8 cellular contexts compared by ENCODE assay signal in genomic region chr10:73873163-73873842, GRCh38. TPM values are rescaled to one million over a fixed set of nuclear protein-coding genes. Genes with fewer than 3 reads are reported as not detected.
DNase-seq lines count a peak whose midpoint lies in the region; ATAC-seq and TF ChIP-seq lines count a peak whose summit lies in the region.

No MANE protein-coding gene starts in this region.

- H3K36me3 ChIP-seq in DND-41 (ENCODE audit: insufficient read depth, low read length) (peaks cover 40% of the 10 kb centered on the region), Panc1 (ENCODE audit: control insufficient read depth, insufficient read depth, low read length) (peaks cover 2% of the 10 kb centered on the region; the same call in 1 of the 2 replicates), esophagus (ENCODE audit: control insufficient read depth in 2 of 2, insufficient read depth in 2 of 2, low read length in 1 of 2) (peaks cover 9 to 19% of the 10 kb centered on the region in 2 donors), parathyroid adenoma (ENCODE audit: control insufficient read depth, insufficient read depth, low read length) (no peaks in the 10 kb centered on the region)

- H3K27ac ChIP-seq in DND-41 (ENCODE audit: low read length) (no peak overlapping the region), Panc1 (ENCODE audit: low read length) (peak overlapping the region; percentile 35; the same call in 1 of the 2 replicates), esophagus (ENCODE audit: low read depth in 2 of 2, low read length in 1 of 2) (peak overlapping the region; percentile 66 to 67), parathyroid adenoma (no peak overlapping the region)

- H3K4me1 ChIP-seq in DND-41 (ENCODE audit: insufficient read depth, low read length) (peaks cover 38% of the 10 kb centered on the region), Panc1 (ENCODE audit: control insufficient read depth, insufficient read depth, low read length) (peaks cover 27% of the 10 kb centered on the region), esophagus (ENCODE audit: control insufficient read depth in 2 of 2, insufficient read depth in 2 of 2, low read length in 1 of 2) (peaks cover 3 to 30% of the 10 kb centered on the region in 2 donors), parathyroid adenoma (no peaks in the 10 kb centered on the region)

- H3K9me3 ChIP-seq in DND-41 (ENCODE audit: insufficient read depth, low read length, severe bottlenecking) (no peaks in the 10 kb centered on the region), Panc1 (ENCODE audit: control insufficient read depth, insufficient read depth, low read depth, low read length) (no peaks in the 10 kb centered on the region), esophagus (ENCODE audit: control insufficient read depth in 2 of 2, insufficient read depth in 1 of 2, low read depth in 1 of 2, low read length in 1 of 2) (no peaks in the 10 kb centered on the region), parathyroid adenoma (ENCODE audit: control insufficient read depth, low read length) (no peaks in the 10 kb centered on the region)

- 28 to 29% methylated on average over 29 to 32 of the region's 32 CpGs for WGBS in esophagus, 2 donors

- H2AFZ ChIP-seq in DND-41 (ENCODE audit: low read depth, low read length) (no peak overlapping the region), parathyroid adenoma (no peak overlapping the region)

- peaks cover 44% of the 10 kb centered on the region for H3K79me2 ChIP-seq in DND-41 (ENCODE audit: insufficient read depth, low read length)
- H3K79me2 ChIP-seq in parathyroid adenoma, result no peaks in the 10 kb centered on the region

- H3K4me2 ChIP-seq in DND-41 (ENCODE audit: insufficient read depth, low read length), result peak overlapping the region; percentile 68
- peak overlapping the region; percentile 26 for H3K4me2 ChIP-seq in parathyroid adenoma (ENCODE audit: low read length)

- H3K4me3 ChIP-seq in DND-41 (ENCODE audit: low read depth in 1 of 2, low read length in 2 of 2), result peak overlapping the region; percentile 18 to 80; a peak in 3 of 4 replicates
- peak overlapping the region; percentile 48 to 56 for H3K4me3 ChIP-seq in Panc1 (ENCODE audit: low read depth in 2 of 2, low read length in 2 of 2)
- peak overlapping the region; percentile 42 to 99 for H3K4me3 ChIP-seq in esophagus (ENCODE audit: low read depth in 1 of 2, low read length in 2 of 2)
- no peak overlapping the region for H3K4me3 ChIP-seq in parathyroid adenoma (ENCODE audit: low read depth, low read length)

- BruUV-seq in Panc1 (replicated peaks; lab: Mats Ljungman, UMichigan), result no TSS peak

- DNase-seq in DND-41, result no peak
- DNase-seq in Panc1 (ENCODE audit: low read depth, low spot score), result no peak
- DNase-seq in anterior cingulate cortex (lab: John Stamatoyannopoulos, UW), result no peak
- DNase-seq in NCI-H2196 (lab: John Stamatoyannopoulos, UW; ENCODE audit: unreplicated experiment), result no peak
- DNase-seq in stimulated activated CD4-positive, alpha-beta T cell treated with anti-CD3 and anti-CD28 coated beads, Interleukin-12 subunit alpha, Interleukin-12 subunit beta, amount 100 ng/mL, for 4 hours, result no peak

- no peak for ATAC-seq in DND-41 (ENCODE audit: insufficient read depth, low read depth)
- ATAC-seq in Panc1, result no peak
- ATAC-seq in HG02588 (IDR thresholded peaks at IDR 0.05; ENCODE audit: unreplicated experiment), result no peak

- TF ChIP-seq CTCF in DND-41 (IDR thresholded peaks at IDR 0.05; ENCODE audit: borderline replicate concordance, extremely low read depth, low read length, poor library complexity, severe bottlenecking), result no peak
- TF ChIP-seq CTCF in Panc1 (IDR thresholded peaks at IDR 0.05), result no peak
- TF ChIP-seq CTCF in parathyroid adenoma (IDR thresholded peaks at IDR 0.05), result no peak

- intact Hi-C loops in Panc1 (cut with micrococcal nuclease; ENCODE audit: unreplicated experiment), result no loop called here

- peaks cover 33% of the 10 kb centered on the region for H4K20me1 ChIP-seq in DND-41 (ENCODE audit: insufficient read depth, low read length)

- H3K9ac ChIP-seq in DND-41 (ENCODE audit: low read depth, low read length), result peak overlapping the region; percentile 43
- no peak overlapping the region for H3K9ac ChIP-seq in parathyroid adenoma

- in situ Hi-C loops in Panc1 (cut with HindIII; ENCODE audit: low pct_unique_long_range_greater_than_20kb, low sequenced_read_pairs), result no loop called here

- POLR2A ChIA-PET in Panc1 (lab: Charles Lee), result no interaction called here

- CTCF ChIA-PET in Panc1 (lab: Charles Lee), result interaction anchor here (0.5 to 0.7 kb wide), 3 partner anchors 26 to 270 kb away, joined by 4 to 12 read pairs (median 5); no protein-coding TSS in a partner anchor

- H3K27me3 ChIP-seq in DND-41 (ENCODE audit: insufficient read depth, low read length, poor library complexity) (peaks cover 10% of the 10 kb centered on the region), Panc1 (ENCODE audit: control insufficient read depth, insufficient read depth, low read length) (no peaks in the 10 kb centered on the region), esophagus (ENCODE audit: control insufficient read depth in 1 of 2, insufficient read depth in 2 of 2, low read length in 2 of 2) (no peaks in the 10 kb centered on the region), parathyroid adenoma (ENCODE audit: control insufficient read depth, insufficient read depth, low read length) (no peaks in the 10 kb centered on the region)

RNA-seq across cellular contexts. Expression of gene CAMK2G, which starts 1.1 kb away (rescaled TPM):
- total RNA-seq in Panc1 (2021; ENCODE audit: unreplicated experiment), result 41.4 TPM
- polyA plus RNA-seq in Panc1 (2012; ENCODE audit: insufficient read length), result 37.5 TPM
- polyA plus RNA-seq in esophagus, result 10 to 100 TPM; 16.1 to 25.3 TPM

RNA-seq across cellular contexts. Expression of gene PLAU, which starts 37.6 kb away (rescaled TPM):
- total RNA-seq in Panc1 (2021; ENCODE audit: unreplicated experiment), result 305 TPM
- polyA plus RNA-seq in Panc1 (2012; ENCODE audit: insufficient read length), result 162 TPM
- polyA plus RNA-seq in esophagus, result 10 to 100 TPM in 1 of 2 donors, 1 to 10 TPM in 1; 7.0 to 13.7 TPM

Comparison
In these comparisons a context has a peak if more than half of its experiments do, and no peak if none do; other contexts are left out.
1. H3K27ac ChIP-seq: peak in Panc1 (single experiment) and esophagus (2 of 2); none in DND-41 (single experiment) and parathyroid adenoma (single experiment).